8 cellular contexts compared by ENCODE assay signal in the genomic region with DNA sequence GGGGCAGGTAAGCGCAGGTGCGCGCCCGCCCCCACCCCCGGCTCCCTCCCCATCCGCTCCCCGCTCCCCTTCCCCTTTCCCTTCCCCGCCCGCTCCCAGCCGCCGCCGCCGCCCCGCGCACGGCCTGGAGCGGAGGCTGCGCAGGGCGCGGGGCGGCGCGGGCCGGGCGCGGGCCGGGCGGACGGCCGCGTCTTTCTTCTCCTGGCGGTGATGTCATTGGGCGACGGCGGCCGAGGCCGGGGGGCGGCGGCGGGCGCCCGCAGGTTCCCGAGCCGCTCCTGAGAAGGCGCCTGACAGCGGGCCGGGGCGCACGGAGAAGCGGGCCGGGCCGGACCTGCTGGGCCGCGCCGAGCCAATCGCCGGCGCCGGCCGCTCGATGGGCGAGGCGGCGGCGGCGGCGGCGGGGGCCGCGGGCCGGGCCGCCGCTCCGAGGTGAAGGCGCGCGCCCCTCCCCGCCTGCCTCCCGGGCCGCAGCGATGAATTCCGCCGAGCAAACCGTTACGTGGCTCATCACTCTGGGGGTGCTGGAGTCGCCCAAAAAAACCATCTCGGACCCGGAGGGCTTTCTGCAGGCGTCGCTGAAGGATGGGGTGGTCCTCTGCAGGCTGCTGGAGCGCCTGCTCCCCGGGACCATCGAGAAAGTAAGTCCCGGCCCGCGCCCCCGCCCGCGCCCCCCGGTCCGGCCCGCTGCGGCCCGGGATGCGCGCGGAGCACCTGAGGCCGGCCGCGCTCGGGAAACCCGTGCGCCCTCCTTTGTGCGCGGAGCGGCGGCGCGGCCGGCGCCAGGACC. TPM values are rescaled to one million over a fixed set of nuclear protein-coding genes. Genes with fewer than 3 reads are reported as not detected.
DNase-seq lines count a peak whose midpoint lies in the region; ATAC-seq and TF ChIP-seq lines count a peak whose summit lies in the region.

A gene with protein sequence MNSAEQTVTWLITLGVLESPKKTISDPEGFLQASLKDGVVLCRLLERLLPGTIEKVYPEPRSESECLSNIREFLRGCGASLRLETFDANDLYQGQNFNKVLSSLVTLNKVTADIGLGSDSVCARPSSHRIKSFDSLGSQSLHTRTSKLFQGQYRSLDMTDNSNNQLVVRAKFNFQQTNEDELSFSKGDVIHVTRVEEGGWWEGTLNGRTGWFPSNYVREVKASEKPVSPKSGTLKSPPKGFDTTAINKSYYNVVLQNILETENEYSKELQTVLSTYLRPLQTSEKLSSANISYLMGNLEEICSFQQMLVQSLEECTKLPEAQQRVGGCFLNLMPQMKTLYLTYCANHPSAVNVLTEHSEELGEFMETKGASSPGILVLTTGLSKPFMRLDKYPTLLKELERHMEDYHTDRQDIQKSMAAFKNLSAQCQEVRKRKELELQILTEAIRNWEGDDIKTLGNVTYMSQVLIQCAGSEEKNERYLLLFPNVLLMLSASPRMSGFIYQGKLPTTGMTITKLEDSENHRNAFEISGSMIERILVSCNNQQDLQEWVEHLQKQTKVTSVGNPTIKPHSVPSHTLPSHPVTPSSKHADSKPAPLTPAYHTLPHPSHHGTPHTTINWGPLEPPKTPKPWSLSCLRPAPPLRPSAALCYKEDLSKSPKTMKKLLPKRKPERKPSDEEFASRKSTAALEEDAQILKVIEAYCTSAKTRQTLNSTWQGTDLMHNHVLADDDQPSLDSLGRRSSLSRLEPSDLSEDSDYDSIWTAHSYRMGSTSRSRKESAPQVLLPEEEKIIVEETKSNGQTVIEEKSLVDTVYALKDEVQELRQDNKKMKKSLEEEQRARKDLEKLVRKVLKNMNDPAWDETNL (plus strand): TSS at position 260 of the 790 bp plus-strand sequence. CDS start 217 bp downstream, at position 477.

- peak within 1 kb of the TSS; percentile 74; the same call in 1 of the 2 replicates for H3K4me2 ChIP-seq in SK-N-SH

- no peak for TF ChIP-seq RAD21 in SK-N-SH (IDR thresholded peaks at IDR 0.05; ENCODE audit: low read length)

- ATAC-seq in GM19438 (IDR thresholded peaks at IDR 0.05; ENCODE audit: low read depth, unreplicated experiment) (peak; percentile 51), HG02973 (IDR thresholded peaks at IDR 0.05; ENCODE audit: unreplicated experiment) (no peak), HG02938 (IDR thresholded peaks at IDR 0.05; ENCODE audit: unreplicated experiment) (no peak)

- H3K9ac ChIP-seq in SK-N-SH, result no peak within 1 kb of the TSS

- peaks cover 58% of the 10 kb centered on the region for H3K27me3 ChIP-seq in SK-N-SH (ENCODE audit: insufficient read depth)

- no peak for DNase-seq in AG10803 (ENCODE audit: low read depth)
- DNase-seq in SK-N-SH, result peak; percentile 86
- DNase-seq in mucosa of gallbladder (ENCODE audit: low spot score), result no peak

- no peaks in the 10 kb centered on the region for H3K9me2 ChIP-seq in SK-N-SH

- no peaks in the 10 kb centered on the region for H4K20me1 ChIP-seq in SK-N-SH (ENCODE audit: insufficient read depth)

- in situ Hi-C loops in endometrial microvascular endothelial cells (cut with HindIII; ENCODE audit: inconsistent ontology term, low pct_unique_long_range_greater_than_20kb, low sequenced_read_pairs), result no loop called here

- H2AFZ ChIP-seq in SK-N-SH (ENCODE audit: low read depth), result no peak within 1 kb of the TSS

- WGBS in SK-N-SH (ENCODE audit: low lambda C conversion rate), result 3% methylated on average over 8 of the region's 121 CpGs
- under 1% methylated on average over 117 of the region's 121 CpGs for WGBS in urinary bladder

- CTCF ChIA-PET in SK-N-SH (lab: Yijun Ruan, JAX), result no interaction called here

- no peak for TF ChIP-seq EP300 in SK-N-SH (IDR thresholded peaks at IDR 0.05; ENCODE audit: borderline replicate concordance in 1 of 2, low read depth in 1 of 2, low read length in 1 of 2)

- POLR2A ChIA-PET in SK-N-SH (lab: Yijun Ruan, JAX), result interaction anchor here (1.4 kb wide), 1 partner anchor 38 kb away, joined by 4 read pairs; no protein-coding TSS in a partner anchor

- H3F3A ChIP-seq in SK-N-SH (replicated peaks; ENCODE audit: insufficient read depth), result no peaks in the 10 kb centered on the region

- H3K4me3 ChIP-seq in AG10803 (ENCODE audit: low read length) (peak within 1 kb of the TSS; percentile 61), SK-N-SH (ENCODE audit: low read depth in 2 of 2, low read length in 1 of 2) (peak within 1 kb of the TSS; percentile 50 to 56), urinary bladder (ENCODE audit: low read depth, low read length) (peak within 1 kb of the TSS; percentile 74)

- H3K36me3 ChIP-seq in SK-N-SH (replicated peaks in 1 of 2; ENCODE audit: control insufficient read depth in 1 of 2, insufficient read depth in 2 of 2, low read length in 1 of 2), result no peaks in the 10 kb centered on the region
- no peaks in the 10 kb centered on the region for H3K36me3 ChIP-seq in urinary bladder (ENCODE audit: insufficient read depth)

- H3K27ac ChIP-seq in SK-N-SH (ENCODE audit: low read depth in 2 of 2, low read length in 1 of 2), result peak within 1 kb of the TSS in 1 of 2 experiments; percentile 91; a peak in 2 of 4 replicates
- peak within 1 kb of the TSS; percentile 90 for H3K27ac ChIP-seq in urinary bladder (ENCODE audit: low read depth)

- TF ChIP-seq CTCF in AG10803 (conservative IDR thresholded peaks at IDR 0.05; ENCODE audit: low read length) (no peak), SK-N-SH (IDR thresholded peaks at IDR 0.05) (no peak)

- H3K4me1 ChIP-seq in SK-N-SH (ENCODE audit: control insufficient read depth in 1 of 2, insufficient read depth in 2 of 2, low read depth in 1 of 2, low read length in 1 of 2) (peaks cover 0 to 30% of the 10 kb centered on the region in 2 experiments; a peak in 2 of 4 replicates), urinary bladder (ENCODE audit: insufficient read depth) (peaks cover 4% of the 10 kb centered on the region)

- no peaks in the 10 kb centered on the region for H3K79me2 ChIP-seq in SK-N-SH (ENCODE audit: insufficient read depth)

- H3K9me3 ChIP-seq in SK-N-SH, result no peaks in the 10 kb centered on the region

TF ChIP-seq in SK-N-SH, 30 proteins besides CTCF, POLR2A, EP300 and RAD21:
- TF ChIP-seq MEF2A (IDR thresholded peaks at IDR 0.05; ENCODE audit: borderline replicate concordance, low read depth), result no peak

RNA-seq across cellular contexts. Expression of the gene that starts here (rescaled TPM):
- polyA plus RNA-seq in SK-N-SH (2012; rRNA removed) (19.8 and 21.6 TPM in 2 replicates), urinary bladder (29.8 TPM)
- 16.6 and 20.0 TPM in 2 replicates for polyA plus RNA-seq in SK-N-SH (2012; cell fraction: cytosol; rRNA removed)
- polyA plus RNA-seq in SK-N-SH (2012; cell fraction: nucleus; rRNA removed), result 83.5 and 99.5 TPM in 2 replicates
- total RNA-seq in endometrial microvascular endothelial cells (ENCODE audit: inconsistent ontology term) (65.7 TPM), mucosa of gallbladder (70.7 TPM), urinary bladder (148 TPM)
